Comparison of ENCODE assay signal across 1 cellular context in the genomic region with DNA sequence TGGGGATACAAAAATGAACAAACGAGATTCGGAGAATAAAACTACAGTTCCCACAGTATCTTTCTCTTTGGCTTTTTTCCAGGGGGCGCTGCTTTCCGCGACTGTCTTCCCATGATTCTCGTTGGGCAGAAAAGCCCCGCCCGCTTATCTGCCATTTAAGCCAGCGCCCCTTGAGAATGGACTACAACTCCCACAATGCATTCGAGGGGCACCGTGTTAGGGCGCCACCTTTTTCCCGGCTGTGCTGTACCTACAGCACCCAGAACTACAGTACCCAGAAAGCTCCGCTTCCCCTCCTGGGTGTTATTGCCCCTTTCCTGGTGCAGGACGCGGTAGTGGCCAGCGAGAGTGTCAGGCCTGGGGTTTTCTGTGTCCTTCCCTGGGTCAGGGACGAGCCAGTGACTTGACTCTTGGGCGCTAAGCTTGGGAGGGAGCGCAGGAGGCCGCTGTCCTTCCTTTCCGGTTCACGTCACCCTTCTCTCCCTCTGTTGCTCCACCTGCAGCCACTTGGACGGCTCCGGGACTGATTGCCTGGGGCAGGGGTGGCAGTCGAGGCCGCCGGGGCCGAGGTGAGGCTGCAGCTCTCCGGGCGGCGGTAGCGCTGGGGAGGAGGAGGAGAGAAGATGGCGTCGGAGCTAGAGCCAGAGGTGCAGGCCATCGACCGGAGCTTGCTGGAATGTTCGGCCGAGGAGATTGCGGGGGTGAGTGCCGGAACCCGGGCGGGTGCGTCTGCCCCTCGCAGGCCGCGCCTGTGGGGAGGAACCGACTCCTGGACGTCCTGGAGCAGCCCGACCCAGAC.
TF ChIP-seq lines count a peak whose summit lies in the region.

A gene (plus strand): TSS at position 333 of the 799 bp plus-strand sequence. CDS start 291 bp downstream, at position 624.

TF ChIP-seq in HepG2, 621 proteins besides CTCF, POLR2A, EP300 and RAD21 (continued from another document and continues in another):
- TF ChIP-seq, protein P1, sequence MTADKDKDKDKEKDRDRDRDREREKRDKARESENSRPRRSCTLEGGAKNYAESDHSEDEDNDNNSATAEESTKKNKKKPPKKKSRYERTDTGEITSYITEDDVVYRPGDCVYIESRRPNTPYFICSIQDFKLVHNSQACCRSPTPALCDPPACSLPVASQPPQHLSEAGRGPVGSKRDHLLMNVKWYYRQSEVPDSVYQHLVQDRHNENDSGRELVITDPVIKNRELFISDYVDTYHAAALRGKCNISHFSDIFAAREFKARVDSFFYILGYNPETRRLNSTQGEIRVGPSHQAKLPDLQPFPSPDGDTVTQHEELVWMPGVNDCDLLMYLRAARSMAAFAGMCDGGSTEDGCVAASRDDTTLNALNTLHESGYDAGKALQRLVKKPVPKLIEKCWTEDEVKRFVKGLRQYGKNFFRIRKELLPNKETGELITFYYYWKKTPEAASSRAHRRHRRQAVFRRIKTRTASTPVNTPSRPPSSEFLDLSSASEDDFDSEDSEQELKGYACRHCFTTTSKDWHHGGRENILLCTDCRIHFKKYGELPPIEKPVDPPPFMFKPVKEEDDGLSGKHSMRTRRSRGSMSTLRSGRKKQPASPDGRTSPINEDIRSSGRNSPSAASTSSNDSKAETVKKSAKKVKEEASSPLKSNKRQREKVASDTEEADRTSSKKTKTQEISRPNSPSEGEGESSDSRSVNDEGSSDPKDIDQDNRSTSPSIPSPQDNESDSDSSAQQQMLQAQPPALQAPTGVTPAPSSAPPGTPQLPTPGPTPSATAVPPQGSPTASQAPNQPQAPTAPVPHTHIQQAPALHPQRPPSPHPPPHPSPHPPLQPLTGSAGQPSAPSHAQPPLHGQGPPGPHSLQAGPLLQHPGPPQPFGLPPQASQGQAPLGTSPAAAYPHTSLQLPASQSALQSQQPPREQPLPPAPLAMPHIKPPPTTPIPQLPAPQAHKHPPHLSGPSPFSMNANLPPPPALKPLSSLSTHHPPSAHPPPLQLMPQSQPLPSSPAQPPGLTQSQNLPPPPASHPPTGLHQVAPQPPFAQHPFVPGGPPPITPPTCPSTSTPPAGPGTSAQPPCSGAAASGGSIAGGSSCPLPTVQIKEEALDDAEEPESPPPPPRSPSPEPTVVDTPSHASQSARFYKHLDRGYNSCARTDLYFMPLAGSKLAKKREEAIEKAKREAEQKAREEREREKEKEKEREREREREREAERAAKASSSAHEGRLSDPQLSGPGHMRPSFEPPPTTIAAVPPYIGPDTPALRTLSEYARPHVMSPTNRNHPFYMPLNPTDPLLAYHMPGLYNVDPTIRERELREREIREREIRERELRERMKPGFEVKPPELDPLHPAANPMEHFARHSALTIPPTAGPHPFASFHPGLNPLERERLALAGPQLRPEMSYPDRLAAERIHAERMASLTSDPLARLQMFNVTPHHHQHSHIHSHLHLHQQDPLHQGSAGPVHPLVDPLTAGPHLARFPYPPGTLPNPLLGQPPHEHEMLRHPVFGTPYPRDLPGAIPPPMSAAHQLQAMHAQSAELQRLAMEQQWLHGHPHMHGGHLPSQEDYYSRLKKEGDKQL (CRISPR knock-in tag; IDR thresholded peaks at IDR 0.05; ENCODE audit: low read depth) = peak; percentile 33; the same call in 1 of the 2 replicates
- TF ChIP-seq, protein P2, sequence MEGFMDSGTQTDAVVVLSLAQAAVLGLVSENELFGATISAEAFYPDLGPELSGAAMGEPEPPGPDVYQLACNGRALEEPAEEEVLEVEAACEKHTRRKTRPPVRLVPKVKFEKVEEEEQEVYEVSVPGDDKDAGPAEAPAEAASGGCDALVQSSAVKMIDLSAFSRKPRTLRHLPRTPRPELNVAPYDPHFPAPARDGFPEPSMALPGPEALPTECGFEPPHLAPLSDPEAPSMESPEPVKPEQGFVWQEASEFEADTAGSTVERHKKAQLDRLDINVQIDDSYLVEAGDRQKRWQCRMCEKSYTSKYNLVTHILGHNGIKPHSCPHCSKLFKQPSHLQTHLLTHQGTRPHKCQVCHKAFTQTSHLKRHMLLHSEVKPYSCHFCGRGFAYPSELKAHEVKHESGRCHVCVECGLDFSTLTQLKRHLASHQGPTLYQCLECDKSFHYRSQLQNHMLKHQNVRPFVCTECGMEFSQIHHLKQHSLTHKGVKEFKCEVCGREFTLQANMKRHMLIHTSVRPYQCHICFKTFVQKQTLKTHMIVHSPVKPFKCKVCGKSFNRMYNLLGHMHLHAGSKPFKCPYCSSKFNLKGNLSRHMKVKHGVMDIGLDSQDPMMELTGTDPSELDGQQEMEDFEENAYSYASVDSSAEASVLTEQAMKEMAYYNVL (CRISPR knock-in tag; IDR thresholded peaks at IDR 0.05; ENCODE audit: borderline replicate concordance) = peak; percentile 88
- TF ChIP-seq SMAD1 (CRISPR knock-in tag; IDR thresholded peaks at IDR 0.05; ENCODE audit: borderline replicate concordance, low read depth) = peak; percentile 95; the same call in 1 of the 2 replicates
- peak; percentile 77 for TF ChIP-seq MYC (CRISPR knock-in tag; IDR thresholded peaks at IDR 0.05; ENCODE audit: borderline replicate concordance)
- TF ChIP-seq, protein P3, sequence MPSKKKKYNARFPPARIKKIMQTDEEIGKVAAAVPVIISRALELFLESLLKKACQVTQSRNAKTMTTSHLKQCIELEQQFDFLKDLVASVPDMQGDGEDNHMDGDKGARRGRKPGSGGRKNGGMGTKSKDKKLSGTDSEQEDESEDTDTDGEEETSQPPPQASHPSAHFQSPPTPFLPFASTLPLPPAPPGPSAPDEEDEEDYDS (CRISPR knock-in tag; IDR thresholded peaks at IDR 0.05) = peak; percentile 97
- no peak for TF ChIP-seq ZNF850 (CRISPR knock-in tag; conservative IDR thresholded peaks at IDR 0.05)
- TF ChIP-seq FOXA3 (CRISPR knock-in tag; IDR thresholded peaks at IDR 0.05) = peak; percentile 64; the same call in 1 of the 2 replicates
- TF ChIP-seq MED8 (CRISPR knock-in tag; IDR thresholded peaks at IDR 0.05; ENCODE audit: insufficient replicate concordance) = peak; percentile 72
- TF ChIP-seq BRD4 (CRISPR knock-in tag; IDR thresholded peaks at IDR 0.05) = peak; percentile 89
- 0 out of 2 replicates have a peak, but pooled peaks have one; percentile 79 for TF ChIP-seq ZNF354B (CRISPR knock-in tag; IDR thresholded peaks at IDR 0.05)
- TF ChIP-seq, protein P4, sequence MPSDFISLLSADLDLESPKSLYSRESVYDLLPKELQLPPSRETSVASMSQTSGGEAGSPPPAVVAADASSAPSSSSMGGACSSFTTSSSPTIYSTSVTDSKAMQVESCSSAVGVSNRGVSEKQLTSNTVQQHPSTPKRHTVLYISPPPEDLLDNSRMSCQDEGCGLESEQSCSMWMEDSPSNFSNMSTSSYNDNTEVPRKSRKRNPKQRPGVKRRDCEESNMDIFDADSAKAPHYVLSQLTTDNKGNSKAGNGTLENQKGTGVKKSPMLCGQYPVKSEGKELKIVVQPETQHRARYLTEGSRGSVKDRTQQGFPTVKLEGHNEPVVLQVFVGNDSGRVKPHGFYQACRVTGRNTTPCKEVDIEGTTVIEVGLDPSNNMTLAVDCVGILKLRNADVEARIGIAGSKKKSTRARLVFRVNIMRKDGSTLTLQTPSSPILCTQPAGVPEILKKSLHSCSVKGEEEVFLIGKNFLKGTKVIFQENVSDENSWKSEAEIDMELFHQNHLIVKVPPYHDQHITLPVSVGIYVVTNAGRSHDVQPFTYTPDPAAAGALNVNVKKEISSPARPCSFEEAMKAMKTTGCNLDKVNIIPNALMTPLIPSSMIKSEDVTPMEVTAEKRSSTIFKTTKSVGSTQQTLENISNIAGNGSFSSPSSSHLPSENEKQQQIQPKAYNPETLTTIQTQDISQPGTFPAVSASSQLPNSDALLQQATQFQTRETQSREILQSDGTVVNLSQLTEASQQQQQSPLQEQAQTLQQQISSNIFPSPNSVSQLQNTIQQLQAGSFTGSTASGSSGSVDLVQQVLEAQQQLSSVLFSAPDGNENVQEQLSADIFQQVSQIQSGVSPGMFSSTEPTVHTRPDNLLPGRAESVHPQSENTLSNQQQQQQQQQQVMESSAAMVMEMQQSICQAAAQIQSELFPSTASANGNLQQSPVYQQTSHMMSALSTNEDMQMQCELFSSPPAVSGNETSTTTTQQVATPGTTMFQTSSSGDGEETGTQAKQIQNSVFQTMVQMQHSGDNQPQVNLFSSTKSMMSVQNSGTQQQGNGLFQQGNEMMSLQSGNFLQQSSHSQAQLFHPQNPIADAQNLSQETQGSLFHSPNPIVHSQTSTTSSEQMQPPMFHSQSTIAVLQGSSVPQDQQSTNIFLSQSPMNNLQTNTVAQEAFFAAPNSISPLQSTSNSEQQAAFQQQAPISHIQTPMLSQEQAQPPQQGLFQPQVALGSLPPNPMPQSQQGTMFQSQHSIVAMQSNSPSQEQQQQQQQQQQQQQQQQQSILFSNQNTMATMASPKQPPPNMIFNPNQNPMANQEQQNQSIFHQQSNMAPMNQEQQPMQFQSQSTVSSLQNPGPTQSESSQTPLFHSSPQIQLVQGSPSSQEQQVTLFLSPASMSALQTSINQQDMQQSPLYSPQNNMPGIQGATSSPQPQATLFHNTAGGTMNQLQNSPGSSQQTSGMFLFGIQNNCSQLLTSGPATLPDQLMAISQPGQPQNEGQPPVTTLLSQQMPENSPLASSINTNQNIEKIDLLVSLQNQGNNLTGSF (CRISPR knock-in tag; IDR thresholded peaks at IDR 0.05) = peak; percentile 31; the same call in 1 of the 2 replicates
- TF ChIP-seq TARDBP (CRISPR knock-in tag; IDR thresholded peaks at IDR 0.05) = peak; percentile 94
- TF ChIP-seq, protein P5, sequence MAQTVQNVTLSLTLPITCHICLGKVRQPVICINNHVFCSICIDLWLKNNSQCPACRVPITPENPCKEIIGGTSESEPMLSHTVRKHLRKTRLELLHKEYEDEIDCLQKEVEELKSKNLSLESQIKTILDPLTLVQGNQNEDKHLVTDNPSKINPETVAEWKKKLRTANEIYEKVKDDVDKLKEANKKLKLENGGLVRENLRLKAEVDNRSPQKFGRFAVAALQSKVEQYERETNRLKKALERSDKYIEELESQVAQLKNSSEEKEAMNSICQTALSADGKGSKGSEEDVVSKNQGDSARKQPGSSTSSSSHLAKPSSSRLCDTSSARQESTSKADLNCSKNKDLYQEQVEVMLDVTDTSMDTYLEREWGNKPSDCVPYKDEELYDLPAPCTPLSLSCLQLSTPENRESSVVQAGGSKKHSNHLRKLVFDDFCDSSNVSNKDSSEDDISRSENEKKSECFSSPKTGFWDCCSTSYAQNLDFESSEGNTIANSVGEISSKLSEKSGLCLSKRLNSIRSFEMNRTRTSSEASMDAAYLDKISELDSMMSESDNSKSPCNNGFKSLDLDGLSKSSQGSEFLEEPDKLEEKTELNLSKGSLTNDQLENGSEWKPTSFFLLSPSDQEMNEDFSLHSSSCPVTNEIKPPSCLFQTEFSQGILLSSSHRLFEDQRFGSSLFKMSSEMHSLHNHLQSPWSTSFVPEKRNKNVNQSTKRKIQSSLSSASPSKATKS (CRISPR knock-in tag; IDR thresholded peaks at IDR 0.05) = no peak
- TF ChIP-seq, protein P6, sequence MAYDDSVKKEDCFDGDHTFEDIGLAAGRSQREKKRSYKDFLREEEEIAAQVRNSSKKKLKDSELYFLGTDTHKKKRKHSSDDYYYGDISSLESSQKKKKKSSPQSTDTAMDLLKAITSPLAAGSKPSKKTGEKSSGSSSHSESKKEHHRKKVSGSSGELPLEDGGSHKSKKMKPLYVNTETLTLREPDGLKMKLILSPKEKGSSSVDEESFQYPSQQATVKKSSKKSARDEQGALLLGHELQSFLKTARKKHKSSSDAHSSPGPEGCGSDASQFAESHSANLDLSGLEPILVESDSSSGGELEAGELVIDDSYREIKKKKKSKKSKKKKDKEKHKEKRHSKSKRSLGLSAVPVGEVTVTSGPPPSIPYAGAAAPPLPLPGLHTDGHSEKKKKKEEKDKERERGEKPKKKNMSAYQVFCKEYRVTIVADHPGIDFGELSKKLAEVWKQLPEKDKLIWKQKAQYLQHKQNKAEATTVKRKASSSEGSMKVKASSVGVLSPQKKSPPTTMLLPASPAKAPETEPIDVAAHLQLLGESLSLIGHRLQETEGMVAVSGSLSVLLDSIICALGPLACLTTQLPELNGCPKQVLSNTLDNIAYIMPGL (CRISPR knock-in tag; IDR thresholded peaks at IDR 0.05; ENCODE audit: borderline replicate concordance in 1 of 2, low read depth in 1 of 2) = peak; percentile 94 to 99
- TF ChIP-seq, protein P7, sequence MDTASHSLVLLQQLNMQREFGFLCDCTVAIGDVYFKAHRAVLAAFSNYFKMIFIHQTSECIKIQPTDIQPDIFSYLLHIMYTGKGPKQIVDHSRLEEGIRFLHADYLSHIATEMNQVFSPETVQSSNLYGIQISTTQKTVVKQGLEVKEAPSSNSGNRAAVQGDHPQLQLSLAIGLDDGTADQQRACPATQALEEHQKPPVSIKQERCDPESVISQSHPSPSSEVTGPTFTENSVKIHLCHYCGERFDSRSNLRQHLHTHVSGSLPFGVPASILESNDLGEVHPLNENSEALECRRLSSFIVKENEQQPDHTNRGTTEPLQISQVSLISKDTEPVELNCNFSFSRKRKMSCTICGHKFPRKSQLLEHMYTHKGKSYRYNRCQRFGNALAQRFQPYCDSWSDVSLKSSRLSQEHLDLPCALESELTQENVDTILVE (CRISPR knock-in tag; IDR thresholded peaks at IDR 0.05) = peak; percentile 95
- peak; percentile 75; the same call in 1 of the 2 replicates for TF ChIP-seq GATA4 (IDR thresholded peaks at IDR 0.05; ENCODE audit: borderline replicate concordance, low read depth)
- TF ChIP-seq PHF5A (CRISPR knock-in tag; IDR thresholded peaks at IDR 0.05; ENCODE audit: low read depth, unreplicated experiment) = peak; percentile 95
- no peak for TF ChIP-seq AKAP8 (CRISPR knock-in tag; IDR thresholded peaks at IDR 0.05)
- peak; percentile 68; the same call in 1 of the 2 replicates for TF ChIP-seq MTA1 (CRISPR knock-in tag; IDR thresholded peaks at IDR 0.05; ENCODE audit: borderline replicate concordance)
